Comparison of ENCODE assay signal across 21 cellular contexts in genomic region chr7:112580717-112581435, GRCh38.
"Had no signal": no experiment of that assay in that cellular context is flagged by ENCODE, and none has a peak within 500 bp of the region (broad histone marks: within the 10 kb centered on the region; RNA-seq: fewer than 3 reads in every experiment).

No MANE protein-coding gene starts in this region.

- H3K4me1 ChIP-seq: parathyroid adenoma, tibial nerve, upper lobe of left lung had no signal

- H3K9ac ChIP-seq: parathyroid adenoma had no signal

- H2AFZ ChIP-seq: parathyroid adenoma had no signal

- H3K9me3 ChIP-seq: neutrophil, right atrium auricular region, thoracic aorta, tibial nerve, upper lobe of left lung had no signal

- H3K4me3 ChIP-seq: dorsolateral prefrontal cortex, lung, right atrium auricular region, thoracic aorta, tibial nerve, upper lobe of left lung had no signal

- H3K27me3 ChIP-seq: dorsolateral prefrontal cortex, neutrophil, right atrium auricular region, tibial nerve, upper lobe of left lung had no signal

- ATAC-seq: left lobe of liver; natural killer cell treated with Interleukin-12 subunit alpha and Interleukin-12 subunit beta and Interleukin-15 and Interleukin-18, amount 100 ng/mL, for 72 hours; sciatic nerve; stimulated activated effector memory CD8-positive, alpha-beta T cell treated with anti-CD3 and anti-CD28 coated beads, Interleukin-12 subunit alpha, Interleukin-12 subunit beta, amount 100 ng/mL, for 72 hours; stimulated activated naive CD8-positive, alpha-beta T cell treated with anti-CD3 and anti-CD28 coated beads, Interleukin-15, Interleukin-2, amounts not matched to agents 100 U/mL and 50 U/mL, for 24 hours had no signal

- H3K36me3 ChIP-seq: neutrophil, right atrium auricular region, thoracic aorta, tibial nerve, upper lobe of left lung had no signal

- H3K79me2 ChIP-seq: parathyroid adenoma had no signal

- FAIRE-seq: frontal cortex, keratinocyte, urothelium cell line had no signal

- H3K27ac ChIP-seq: dorsolateral prefrontal cortex, neutrophil, parathyroid adenoma, right atrium auricular region, thoracic aorta, tibial nerve, upper lobe of left lung had no signal

- DNase-seq: dorsolateral prefrontal cortex; effector CD4-positive, alpha-beta T cell; naive B cell; stimulated activated CD4-positive, alpha-beta T cell treated with anti-CD3 and anti-CD28 coated beads, Interleukin-2, amount 100 ng/mL, for 24 hours; stimulated activated CD4-positive, alpha-beta T cell treated with anti-CD3 and anti-CD28 coated beads, Interleukin-4, amount 100 ng/mL, for 24 hours; stimulated activated naive CD8-positive, alpha-beta T cell treated with anti-CD3 and anti-CD28 coated beads, Interleukin-15, Interleukin-2, amounts not matched to agents 100 U/mL and 50 U/mL, for 24 hours; substantia nigra; upper lobe of left lung had no signal
